8 cellular contexts compared by ENCODE assay signal in the genomic region with DNA sequence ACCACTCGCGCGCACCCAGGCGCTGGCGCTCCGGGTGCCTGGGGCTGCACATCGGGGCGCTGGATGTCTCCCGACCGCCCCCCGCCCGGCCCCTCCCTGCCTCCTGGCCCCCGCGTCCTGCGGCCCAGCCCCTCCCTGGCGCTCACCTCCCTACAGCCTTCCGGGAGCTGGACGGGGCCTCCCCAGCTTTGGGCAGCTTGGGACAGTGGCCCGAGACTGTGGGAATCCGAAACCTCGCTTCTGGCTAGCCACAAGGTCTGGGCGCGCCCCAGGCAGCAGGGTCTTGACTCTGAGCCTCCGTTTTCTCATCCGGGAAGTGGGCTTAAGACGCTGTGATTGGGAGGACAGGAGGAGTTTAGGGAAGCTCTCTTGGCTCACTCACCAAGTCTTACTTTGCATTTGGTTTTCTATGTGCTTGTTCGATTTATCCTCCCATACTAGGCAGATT. TPM values are rescaled to one million over a fixed set of nuclear protein-coding genes. Genes with fewer than 3 reads are reported as not detected.
A peak's percentile ranks its signal among the peaks of the same experiment; 100 is the strongest.
DNase-seq lines count a peak whose midpoint lies in the region; ATAC-seq and TF ChIP-seq lines count a peak whose summit lies in the region.

No MANE protein-coding gene starts in this region.

- intact Hi-C loops in Caco-2 (cut with micrococcal nuclease; ENCODE audit: unreplicated experiment) (no loop called here), prostate gland (cut with DNase I) (no loop called here)

- WGBS in prostate gland = 4% methylated on average over 22 of the region's 27 CpGs

- BruUV-seq in Caco-2 (replicated peaks; lab: Mats Ljungman, UMichigan) = no TSS peak

- H3K27me3 Mint-ChIP-seq in Caco-2 (ENCODE audit: insufficient read depth, unreplicated experiment) = no peaks in the 10 kb centered on the region
- H3K27me3 Mint-ChIP-seq in glutamatergic neuron (ENCODE audit: unreplicated experiment) = peaks cover 27% of the 10 kb centered on the region

- H3K4me3 Mint-ChIP-seq in Caco-2 (ENCODE audit: unreplicated experiment) (peak overlapping the region; percentile 78), glutamatergic neuron (ENCODE audit: unreplicated experiment) (peak overlapping the region; percentile 26)

- H3K4me1 Mint-ChIP-seq in Caco-2 (ENCODE audit: low read depth, unreplicated experiment) (peaks cover 8% of the 10 kb centered on the region), glutamatergic neuron (ENCODE audit: low read depth, unreplicated experiment) (peaks cover 6% of the 10 kb centered on the region)

- H3K4me3 ChIP-seq in Caco-2 (ENCODE audit: low read depth, low read length) (peak overlapping the region; percentile 39), SK-N-MC (peak overlapping the region; percentile 69), prostate gland (peak overlapping the region; percentile 39 to 58)

- CTCF ChIA-PET in Caco-2 (lab: Charles Lee) = interaction anchor here (0.6 to 1.3 kb wide), 4 partner anchors 17 to 273 kb away, joined by 3 to 4 read pairs (median 3); no protein-coding TSS in a partner anchor

- TF ChIP-seq CTCF in Caco-2 (IDR thresholded peaks at IDR 0.05; ENCODE audit: insufficient read depth in 1 of 2, low read depth in 1 of 2, low read length in 1 of 2, severe bottlenecking in 1 of 2, unreplicated experiment in 1 of 2) (no peak), glutamatergic neuron (IDR thresholded peaks at IDR 0.05; ENCODE audit: partially characterized antibody, unreplicated experiment) (peak; percentile 14), prostate gland (IDR thresholded peaks at IDR 0.05) (no peak), foreskin keratinocyte (conservative IDR thresholded peaks at IDR 0.05) (no peak), GM10266 (IDR thresholded peaks at IDR 0.05; ENCODE audit: control insufficient read depth, insufficient read depth, low read depth, missing control alignments) (no peak)

- no peaks in the 10 kb centered on the region for H3K36me3 Mint-ChIP-seq in Caco-2 (ENCODE audit: insufficient read depth, unreplicated experiment)
- H3K36me3 Mint-ChIP-seq in glutamatergic neuron (ENCODE audit: unreplicated experiment) = no peaks in the 10 kb centered on the region

- H3K9ac ChIP-seq in SK-N-MC (ENCODE audit: insufficient read length) = no peak overlapping the region

- H3K9me3 Mint-ChIP-seq in Caco-2 (ENCODE audit: unreplicated experiment) = no peaks in the 10 kb centered on the region
- H3K9me3 Mint-ChIP-seq in glutamatergic neuron (ENCODE audit: unreplicated experiment) = peaks cover 7% of the 10 kb centered on the region

- POLR2A ChIA-PET in Caco-2 (lab: Charles Lee) = no interaction called here

- no peak for TF ChIP-seq POLR2A in prostate gland (IDR thresholded peaks at IDR 0.05)

- H3K9me3 ChIP-seq in Caco-2 (no peaks in the 10 kb centered on the region), SK-N-MC (ENCODE audit: low read depth, low read length) (no peaks in the 10 kb centered on the region), prostate gland (no peaks in the 10 kb centered on the region)

- H3K27ac Mint-ChIP-seq in Caco-2 (ENCODE audit: unreplicated experiment) = no peak overlapping the region
- no peak overlapping the region for H3K27ac Mint-ChIP-seq in glutamatergic neuron (ENCODE audit: unreplicated experiment)

- no peak for ATAC-seq in foreskin keratinocyte

- H3K36me3 ChIP-seq in Caco-2 (ENCODE audit: control insufficient read depth, insufficient read depth, low read length) (no peaks in the 10 kb centered on the region), SK-N-MC (ENCODE audit: insufficient read depth, low read length) (no peaks in the 10 kb centered on the region), prostate gland (no peaks in the 10 kb centered on the region)

- H3K27me3 ChIP-seq in Caco-2 (replicated peaks; ENCODE audit: control insufficient read depth, insufficient read depth, low read length) = no peaks in the 10 kb centered on the region; the same call in 1 of the 2 replicates
- no peaks in the 10 kb centered on the region for H3K27me3 ChIP-seq in prostate gland (replicated peaks; ENCODE audit: insufficient read depth)
- peaks cover 41% of the 10 kb centered on the region for H3K27me3 ChIP-seq in foreskin keratinocyte

- H3K4me1 ChIP-seq in Caco-2 (peaks cover 6% of the 10 kb centered on the region), prostate gland (replicated peaks) (peaks cover 5% of the 10 kb centered on the region), foreskin keratinocyte (peaks cover 6% of the 10 kb centered on the region)

- H3K27ac ChIP-seq in SK-N-MC = no peak overlapping the region
- peak overlapping the region; percentile 49 to 76 for H3K27ac ChIP-seq in prostate gland
- no peak overlapping the region for H3K27ac ChIP-seq in foreskin keratinocyte

- DNase-seq in Caco-2 (peak in 1 of 2 experiments; percentile 24), SK-N-MC (ENCODE audit: low read depth, low spot score) (no peak), glutamatergic neuron (no peak), prostate gland (ENCODE audit: low spot score) (peak; percentile 21), foreskin keratinocyte (no peak), NCI-H1417 (lab: John Stamatoyannopoulos, UW) (no peak), GM10266 (ENCODE audit: extremely low spot score) (no peak), NCI-H2171 treated with DMSO at 0.1 percent for 48 hours (lab: John Stamatoyannopoulos, UW) (no peak)

RNA-seq across cellular contexts. Expression of gene WNT4, which starts 0.7 kb away (rescaled TPM):
- total RNA-seq in Caco-2 (2022) (0.21 and 0.79 TPM in 2 replicates), glutamatergic neuron (ENCODE audit: unreplicated experiment) (not detected), prostate gland (1 to 10 TPM; 3.0 to 3.4 TPM), foreskin keratinocyte (0.21 and 0.24 TPM in 2 replicates)
- polyA plus RNA-seq in foreskin keratinocyte = 0.17 and 0.26 TPM in 2 replicates

Comparison
In these comparisons a context has a peak if more than half of its experiments do, and no peak if none do; other contexts are left out.
1. H3K27ac ChIP-seq: peak in prostate gland (2 of 2); none in SK-N-MC (single experiment) and foreskin keratinocyte (single experiment).
2. Peak in every context shown above with its lines, with median percentiles within 50 percentile points of each other: H3K4me3 ChIP-seq.